In genomic region chr10:100923580-100923979, GRCh38 we compare ENCODE assay signal across 23 cellular contexts. TPM values are rescaled to one million over a fixed set of nuclear protein-coding genes. Genes with fewer than 3 reads are reported as not detected.
DNase-seq lines count a peak whose midpoint lies in the region; ATAC-seq, FAIRE-seq and TF ChIP-seq lines count a peak whose summit lies in the region.
"Had no signal": no experiment of that assay in that cellular context is flagged by ENCODE, and none has a peak within 500 bp of the region (broad histone marks: within the 10 kb centered on the region; RNA-seq: fewer than 3 reads in every experiment).

No MANE protein-coding gene starts in this region.

- BruUV-seq in mammary epithelial cell (replicated peaks; lab: Mats Ljungman, UMichigan) (no TSS peak), MCF 10A (replicated peaks; lab: Mats Ljungman, UMichigan) (no TSS peak)

- POLR2A ChIA-PET in MCF 10A (lab: Yijun Ruan, JAX), result interaction anchor here (1.2 kb wide), 1 partner anchor 10 kb away, joined by 5 read pairs; the partner anchor contains the start of gene SLF2

- H3K27ac Mint-ChIP-seq in MCF 10A (ENCODE audit: low read depth, unreplicated experiment) (no peak overlapping the region), astrocyte (ENCODE audit: unreplicated experiment) (no peak overlapping the region)

- CTCF ChIA-PET in mammary epithelial cell (lab: Charles Lee; ENCODE audit: low non-redundant PET), result no interaction called here
- CTCF ChIA-PET in MCF 10A (lab: Yijun Ruan, JAX), result no interaction called here

- H3K4me3 Mint-ChIP-seq in MCF 10A (ENCODE audit: unreplicated experiment), result no peak overlapping the region
- H3K4me3 Mint-ChIP-seq in astrocyte (ENCODE audit: unreplicated experiment), result no peak overlapping the region
- H3K4me3 Mint-ChIP-seq: CD8-positive, alpha-beta memory T cell had no signal

- H3K4me2 ChIP-seq in mammary epithelial cell (ENCODE audit: insufficient read depth, low read depth, low read length) (no peak overlapping the region), astrocyte (ENCODE audit: low read length) (peak overlapping the region; percentile 4)
- H3K4me2 ChIP-seq: KMS-11 had no signal

- peaks cover 92% of the 10 kb centered on the region for H3K36me3 Mint-ChIP-seq in MCF 10A (ENCODE audit: insufficient read depth, unreplicated experiment)
- peaks cover 12% of the 10 kb centered on the region for H3K36me3 Mint-ChIP-seq in astrocyte (ENCODE audit: low read depth, unreplicated experiment)

- H3K36me3 ChIP-seq in mammary epithelial cell (ENCODE audit: insufficient read depth, low read length), result peaks cover 39% of the 10 kb centered on the region
- peaks cover 61% of the 10 kb centered on the region for H3K36me3 ChIP-seq in astrocyte (ENCODE audit: insufficient read depth, low read length)

- DNase-seq in mammary epithelial cell (peak; percentile 6), MCF 10A (ENCODE audit: unreplicated experiment) (no peak), astrocyte (ENCODE audit: low read depth) (peak; percentile 30), kidney glomerular epithelial cell (lab: John Stamatoyannopoulos, UW) (peak; percentile 34), left lobe of liver (ENCODE audit: low spot score) (no peak), foreskin melanocyte (no peak)
- DNase-seq: CD8-positive, alpha-beta memory T cell; GDM1; H7; NCI-H1105; NCI-H146; NCI-H2029; NCI-H2227 treated with DMSO at 0.1 percent for 48 hours; NCI-H510A treated with DMSO at 0.1 percent for 48 hours; NCI-H748 treated with DMSO at 0.1 percent for 48 hours; NK-92 treated with Interleukin-12 subunit alpha and Interleukin-12 subunit beta, amount 100 ng/mL, for 24 hours; Peyer's patch; SJCRH30 had no signal

- TF ChIP-seq CTCF in mammary epithelial cell (conservative IDR thresholded peaks at IDR 0.05 in 1 of 2, IDR thresholded peaks at IDR 0.05 in 1 of 2; ENCODE audit: extremely low read depth in 1 of 2, insufficient read depth in 1 of 2, low read depth in 1 of 2, low read length in 2 of 2) (no peak), MCF 10A (IDR thresholded peaks at IDR 0.05; ENCODE audit: unreplicated experiment) (no peak), astrocyte (IDR thresholded peaks at IDR 0.05; ENCODE audit: insufficient read depth, low read depth, low read length) (no peak)

- H3K27ac ChIP-seq in mammary epithelial cell (ENCODE audit: insufficient read depth, low read depth, low read length) (peak overlapping the region; percentile 28), astrocyte (ENCODE audit: low read depth, low read length) (no peak overlapping the region)
- H3K27ac ChIP-seq: 22Rv1, C4-2B, KMS-11, Peyer's patch, SJCRH30 had no signal

- H3K4me1 Mint-ChIP-seq in MCF 10A (ENCODE audit: insufficient read depth, unreplicated experiment) (no peaks in the 10 kb centered on the region), astrocyte (ENCODE audit: low read depth, unreplicated experiment) (no peaks in the 10 kb centered on the region)

- no peaks in the 10 kb centered on the region for H3K27me3 Mint-ChIP-seq in MCF 10A (ENCODE audit: insufficient read depth, unreplicated experiment)
- no peaks in the 10 kb centered on the region for H3K27me3 Mint-ChIP-seq in astrocyte (ENCODE audit: low read depth, unreplicated experiment)
- H3K27me3 Mint-ChIP-seq: CD8-positive, alpha-beta memory T cell had no signal

- H3K9me3 ChIP-seq in mammary epithelial cell (replicated peaks; ENCODE audit: insufficient read depth, low read length), result no peaks in the 10 kb centered on the region
- H3K9me3 ChIP-seq in astrocyte (ENCODE audit: insufficient read depth, low read depth, low read length), result no peaks in the 10 kb centered on the region
- H3K9me3 ChIP-seq: Peyer's patch, SJCRH30 had no signal

- H3K79me2 ChIP-seq in mammary epithelial cell (ENCODE audit: insufficient read depth, low read length) (peaks cover 16% of the 10 kb centered on the region), astrocyte (ENCODE audit: insufficient read depth, low read length) (peaks cover 42% of the 10 kb centered on the region)

- no peak overlapping the region for H3K9ac ChIP-seq in mammary epithelial cell (ENCODE audit: insufficient read depth, low read length)
- no peak overlapping the region for H3K9ac ChIP-seq in astrocyte (ENCODE audit: low read length)
- H3K9ac ChIP-seq: KMS-11 had no signal

- H3K9me3 Mint-ChIP-seq in MCF 10A (ENCODE audit: unreplicated experiment) (no peaks in the 10 kb centered on the region), astrocyte (ENCODE audit: unreplicated experiment) (no peaks in the 10 kb centered on the region)
- H3K9me3 Mint-ChIP-seq: CD8-positive, alpha-beta memory T cell had no signal

- in situ Hi-C loops in mammary epithelial cell (cut with MboI; ENCODE audit: low sequenced_read_pairs in 2 of 2), result no loop called here

- H2AFZ ChIP-seq in mammary epithelial cell (ENCODE audit: low read depth, low read length), result no peak overlapping the region
- no peak overlapping the region for H2AFZ ChIP-seq in astrocyte (ENCODE audit: low read depth, low read length)

- ATAC-seq in GM18502 (IDR thresholded peaks at IDR 0.05; ENCODE audit: poor library complexity, unreplicated experiment) (no peak), left lobe of liver (no peak), SK-N-SH treated with all-trans-retinoic acid at 6 μM for 48 hours (no peak)

- no peak overlapping the region for H3K4me3 ChIP-seq in mammary epithelial cell (replicated peaks in 1 of 3; ENCODE audit: insufficient read depth in 1 of 3, low read depth in 2 of 3, low read length in 3 of 3)
- no peak overlapping the region for H3K4me3 ChIP-seq in astrocyte (ENCODE audit: insufficient read depth, low read depth, low read length)
- H3K4me3 ChIP-seq: Peyer's patch, SJCRH30 had no signal

- no peak for FAIRE-seq in astrocyte (lab: Jason Lieb, UNC)

- H3K4me1 ChIP-seq in mammary epithelial cell (ENCODE audit: insufficient read depth, low read length) (peaks cover 4% of the 10 kb centered on the region), astrocyte (ENCODE audit: insufficient read depth, low read length) (peaks cover 2% of the 10 kb centered on the region)
- H3K4me1 ChIP-seq: Peyer's patch had no signal

- H3K27me3 ChIP-seq in mammary epithelial cell (ENCODE audit: insufficient read depth, low read length) (no peaks in the 10 kb centered on the region), astrocyte (ENCODE audit: insufficient read depth, low read length) (no peaks in the 10 kb centered on the region)
- H3K27me3 ChIP-seq: Peyer's patch, SJCRH30 had no signal

- no peaks in the 10 kb centered on the region for H4K20me1 ChIP-seq in mammary epithelial cell (ENCODE audit: insufficient read depth, low read length)
- H4K20me1 ChIP-seq in astrocyte (ENCODE audit: insufficient read depth, low read length), result peaks cover 6% of the 10 kb centered on the region

- dilution Hi-C loops in mammary epithelial cell (cut with HindIII; ENCODE audit: low sequenced_read_pairs), result no loop called here

- intact Hi-C loops in mammary epithelial cell (cut with micrococcal nuclease), result no loop called here
- intact Hi-C loops in MCF 10A (cut with micrococcal nuclease), result no loop called here

TF ChIP-seq in SK-N-SH treated with all-trans-retinoic acid at 6 μM for 48 hours, 23 proteins besides CTCF, POLR2A, EP300 and RAD21 (continues in another document):
- TF ChIP-seq ZC3H10 (CRISPR knock-in tag; IDR thresholded peaks at IDR 0.05) (no peak), ZFP30 (CRISPR knock-in tag; IDR thresholded peaks at IDR 0.05) (no peak), ISL1 (CRISPR knock-in tag; IDR thresholded peaks at IDR 0.05) (no peak), TSHZ2 (CRISPR knock-in tag; IDR thresholded peaks at IDR 0.05) (no peak), ZNF565 (CRISPR knock-in tag; conservative IDR thresholded peaks at IDR 0.05; ENCODE audit: low read depth) (no peak), GLIS3 (CRISPR knock-in tag; IDR thresholded peaks at IDR 0.05) (no peak), CREB5 (CRISPR knock-in tag; IDR thresholded peaks at IDR 0.05; ENCODE audit: low read depth) (no peak)

RNA-seq across cellular contexts. Expression of gene SLF2, which starts 10.8 kb away (rescaled TPM):
- total RNA-seq in mammary epithelial cell (10 to 100 TPM; 24.5 to 28.3 TPM), MCF 10A (2022) (27.0 and 30.6 TPM in 2 replicates), astrocyte (19.6 and 20.3 TPM in 2 replicates), left lobe of liver (7.7 TPM)
- 5.9 TPM for polyA plus RNA-seq in mammary epithelial cell
- polyA minus RNA-seq in mammary epithelial cell, result 20.3 TPM

RNA-seq across cellular contexts. Expression of gene SEMA4G, which starts 45.7 kb away (rescaled TPM):
- total RNA-seq in mammary epithelial cell (1 to 10 TPM in 1 of 2 donors, under 1 TPM in 1; 0.83 to 3.7 TPM), MCF 10A (2022) (0.32 TPM in 1 of 2 replicates, not detected in the other), astrocyte (5.9 and 7.1 TPM in 2 replicates), left lobe of liver (80.4 TPM)
- 2.3 TPM for polyA plus RNA-seq in mammary epithelial cell
- 4.3 TPM for polyA minus RNA-seq in mammary epithelial cell

Comparison
In these comparisons a context has a peak if more than half of its experiments do, and no peak if none do; other contexts are left out.
1. DNase-seq: peak in mammary epithelial cell (single experiment), astrocyte (single experiment) and kidney glomerular epithelial cell (single experiment); none in MCF 10A (single experiment), left lobe of liver (single experiment) and foreskin melanocyte (single experiment).
2. RNA of gene SEMA4G, which starts 45.7 kb away (total RNA-seq): 80.4 TPM in left lobe of liver (single experiment); 5.9 to 7.1 TPM in astrocyte, 0.83 to 3.7 TPM in mammary epithelial cell and 0.32 TPM in MCF 10A; every median in the first group is over 10 times any median in the second.